ENCODE assay signal across 1 cellular context in genomic region chr3:13241621-13242363, GRCh38.
TF ChIP-seq lines count a peak whose summit lies in the region.

No MANE protein-coding gene starts in this region.

TF ChIP-seq in GM23338, 12 proteins besides CTCF, POLR2A, EP300 and RAD21 (continued from another document):
- TF ChIP-seq REST (IDR thresholded peaks at IDR 0.05; ENCODE audit: unreplicated experiment) (no peak), ZNF331 (CRISPR knock-in tag; IDR thresholded peaks at IDR 0.05; ENCODE audit: low read depth) (no peak), CREB1 (CRISPR knock-in tag; IDR thresholded peaks at IDR 0.05; ENCODE audit: low read depth) (no peak), ZNF114 (CRISPR knock-in tag; IDR thresholded peaks at IDR 0.05) (no peak), NANOG (IDR thresholded peaks at IDR 0.05; ENCODE audit: borderline replicate concordance) (no peak), EZH2 (IDR thresholded peaks at IDR 0.05; ENCODE audit: low read depth, unreplicated experiment) (no peak), ZNF462 (CRISPR knock-in tag; IDR thresholded peaks at IDR 0.05) (no peak), POLR2AphosphoS5 (IDR thresholded peaks at IDR 0.05; ENCODE audit: low read depth) (no peak), STAT1 (IDR thresholded peaks at IDR 0.05; ENCODE audit: unreplicated experiment) (no peak)
